1 cellular context compared by ENCODE assay signal in the genomic region with DNA sequence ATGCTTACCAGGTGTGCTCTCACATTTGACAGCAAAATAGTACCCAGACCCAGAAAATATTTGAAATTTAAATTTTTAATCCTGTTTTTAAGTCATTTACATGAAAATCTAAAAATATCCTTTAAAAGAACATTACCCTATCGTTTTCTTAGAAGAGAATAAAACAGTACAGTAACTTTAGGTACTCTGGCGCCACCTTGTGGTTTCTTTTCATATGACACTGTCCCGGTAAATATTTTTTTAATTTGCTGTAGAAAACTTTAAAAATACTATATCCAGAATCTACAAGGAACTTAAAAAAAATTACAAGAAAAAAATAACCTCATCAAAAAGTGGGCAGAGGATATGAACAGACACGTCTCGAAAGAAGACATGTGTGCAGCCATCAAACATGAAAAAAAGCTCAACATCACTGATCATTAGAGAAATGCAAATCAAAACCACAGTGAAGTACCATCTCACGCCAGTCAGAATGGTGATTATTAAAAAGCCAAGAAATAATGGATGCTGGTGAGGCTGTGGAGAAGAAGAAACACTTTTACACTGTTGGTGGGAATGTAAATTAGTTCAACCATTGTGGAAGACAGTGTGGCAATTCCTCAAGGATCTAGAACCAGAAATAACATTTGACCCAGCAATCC.
TF ChIP-seq lines count a peak whose summit lies in the region.

No MANE protein-coding gene starts in this region.

TF ChIP-seq in GM23338, 12 proteins besides CTCF, POLR2A, EP300 and RAD21 (continued from another document):
- TF ChIP-seq, protein P1, sequence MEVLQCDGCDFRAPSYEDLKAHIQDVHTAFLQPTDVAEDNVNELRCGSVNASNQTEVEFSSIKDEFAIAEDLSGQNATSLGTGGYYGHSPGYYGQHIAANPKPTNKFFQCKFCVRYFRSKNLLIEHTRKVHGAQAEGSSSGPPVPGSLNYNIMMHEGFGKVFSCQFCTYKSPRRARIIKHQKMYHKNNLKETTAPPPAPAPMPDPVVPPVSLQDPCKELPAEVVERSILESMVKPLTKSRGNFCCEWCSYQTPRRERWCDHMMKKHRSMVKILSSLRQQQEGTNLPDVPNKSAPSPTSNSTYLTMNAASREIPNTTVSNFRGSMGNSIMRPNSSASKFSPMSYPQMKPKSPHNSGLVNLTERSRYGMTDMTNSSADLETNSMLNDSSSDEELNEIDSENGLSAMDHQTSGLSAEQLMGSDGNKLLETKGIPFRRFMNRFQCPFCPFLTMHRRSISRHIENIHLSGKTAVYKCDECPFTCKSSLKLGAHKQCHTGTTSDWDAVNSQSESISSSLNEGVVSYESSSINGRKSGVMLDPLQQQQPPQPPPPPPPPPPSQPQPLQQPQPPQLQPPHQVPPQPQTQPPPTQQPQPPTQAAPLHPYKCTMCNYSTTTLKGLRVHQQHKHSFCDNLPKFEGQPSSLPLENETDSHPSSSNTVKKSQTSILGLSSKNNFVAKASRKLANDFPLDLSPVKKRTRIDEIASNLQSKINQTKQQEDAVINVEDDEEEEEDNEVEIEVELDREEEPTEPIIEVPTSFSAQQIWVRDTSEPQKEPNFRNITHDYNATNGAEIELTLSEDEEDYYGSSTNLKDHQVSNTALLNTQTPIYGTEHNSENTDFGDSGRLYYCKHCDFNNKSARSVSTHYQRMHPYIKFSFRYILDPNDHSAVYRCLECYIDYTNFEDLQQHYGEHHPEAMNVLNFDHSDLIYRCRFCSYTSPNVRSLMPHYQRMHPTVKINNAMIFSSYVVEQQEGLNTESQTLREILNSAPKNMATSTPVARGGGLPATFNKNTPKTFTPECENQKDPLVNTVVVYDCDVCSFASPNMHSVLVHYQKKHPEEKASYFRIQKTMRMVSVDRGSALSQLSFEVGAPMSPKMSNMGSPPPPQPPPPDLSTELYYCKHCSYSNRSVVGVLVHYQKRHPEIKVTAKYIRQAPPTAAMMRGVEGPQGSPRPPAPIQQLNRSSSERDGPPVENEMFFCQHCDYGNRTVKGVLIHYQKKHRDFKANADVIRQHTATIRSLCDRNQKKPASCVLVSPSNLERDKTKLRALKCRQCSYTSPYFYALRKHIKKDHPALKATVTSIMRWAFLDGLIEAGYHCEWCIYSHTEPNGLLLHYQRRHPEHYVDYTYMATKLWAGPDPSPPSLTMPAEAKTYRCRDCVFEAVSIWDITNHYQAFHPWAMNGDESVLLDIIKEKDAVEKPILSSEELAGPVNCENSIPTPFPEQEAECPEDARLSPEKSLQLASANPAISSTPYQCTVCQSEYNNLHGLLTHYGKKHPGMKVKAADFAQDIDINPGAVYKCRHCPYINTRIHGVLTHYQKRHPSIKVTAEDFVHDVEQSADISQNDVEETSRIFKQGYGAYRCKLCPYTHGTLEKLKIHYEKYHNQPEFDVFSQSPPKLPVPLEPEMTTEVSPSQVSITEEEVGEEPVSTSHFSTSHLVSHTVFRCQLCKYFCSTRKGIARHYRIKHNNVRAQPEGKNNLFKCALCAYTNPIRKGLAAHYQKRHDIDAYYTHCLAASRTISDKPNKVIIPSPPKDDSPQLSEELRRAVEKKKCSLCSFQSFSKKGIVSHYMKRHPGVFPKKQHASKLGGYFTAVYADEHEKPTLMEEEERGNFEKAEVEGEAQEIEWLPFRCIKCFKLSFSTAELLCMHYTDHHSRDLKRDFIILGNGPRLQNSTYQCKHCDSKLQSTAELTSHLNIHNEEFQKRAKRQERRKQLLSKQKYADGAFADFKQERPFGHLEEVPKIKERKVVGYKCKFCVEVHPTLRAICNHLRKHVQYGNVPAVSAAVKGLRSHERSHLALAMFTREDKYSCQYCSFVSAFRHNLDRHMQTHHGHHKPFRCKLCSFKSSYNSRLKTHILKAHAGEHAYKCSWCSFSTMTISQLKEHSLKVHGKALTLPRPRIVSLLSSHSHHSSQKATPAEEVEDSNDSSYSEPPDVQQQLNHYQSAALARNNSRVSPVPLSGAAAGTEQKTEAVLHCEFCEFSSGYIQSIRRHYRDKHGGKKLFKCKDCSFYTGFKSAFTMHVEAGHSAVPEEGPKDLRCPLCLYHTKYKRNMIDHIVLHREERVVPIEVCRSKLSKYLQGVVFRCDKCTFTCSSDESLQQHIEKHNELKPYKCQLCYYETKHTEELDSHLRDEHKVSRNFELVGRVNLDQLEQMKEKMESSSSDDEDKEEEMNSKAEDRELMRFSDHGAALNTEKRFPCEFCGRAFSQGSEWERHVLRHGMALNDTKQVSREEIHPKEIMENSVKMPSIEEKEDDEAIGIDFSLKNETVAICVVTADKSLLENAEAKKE (CRISPR knock-in tag; IDR thresholded peaks at IDR 0.05): no peak
- no peak for TF ChIP-seq ZNF331 (CRISPR knock-in tag; IDR thresholded peaks at IDR 0.05; ENCODE audit: low read depth)
- TF ChIP-seq EZH2phosphoT487 (IDR thresholded peaks at IDR 0.05; ENCODE audit: unreplicated experiment): no peak
